In the genomic region with DNA sequence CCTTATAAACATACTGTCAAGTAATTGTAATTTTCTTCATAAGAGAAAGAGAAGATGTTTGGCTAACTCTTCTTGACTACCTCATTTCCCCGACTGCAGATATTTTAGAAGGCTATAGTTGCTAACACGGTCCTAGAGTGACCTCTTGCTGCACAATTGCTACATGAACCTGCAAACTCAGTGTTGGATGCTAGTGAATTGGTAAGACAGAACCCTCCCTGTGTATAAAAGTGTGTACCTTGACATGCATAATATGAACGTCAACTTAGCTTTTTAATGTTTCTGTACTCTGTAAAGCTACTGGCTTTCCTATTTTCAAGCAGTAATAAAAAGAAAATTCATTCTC, we compare ENCODE assay signal across 9 cellular contexts. TPM values are rescaled to one million over a fixed set of nuclear protein-coding genes. Genes with fewer than 3 reads are reported as not detected.
A peak's percentile ranks its signal among the peaks of the same experiment; 100 is the strongest.
DNase-seq lines count a peak whose midpoint lies in the region; FAIRE-seq and TF ChIP-seq lines count a peak whose summit lies in the region.
"Had no signal": no experiment of that assay in that cellular context is flagged by ENCODE, and none has a peak within 500 bp of the region (broad histone marks: within the 10 kb centered on the region; RNA-seq: fewer than 3 reads in every experiment).

No MANE protein-coding gene starts in this region.

- intact Hi-C loops in MCF 10A (cut with micrococcal nuclease) (loop anchor here (2.0 kb wide), 1 partner anchor 1734 kb away; no protein-coding TSS in a partner anchor), breast epithelium (cut with DNase I; ENCODE audit: low total_unique reads) (no loop called here)

- no peak overlapping the region for H3K27ac ChIP-seq in breast epithelium
- H3K27ac ChIP-seq in smooth muscle cell (ENCODE audit: low read depth) = no peak overlapping the region
- H3K27ac ChIP-seq: BLaER1 had no signal

- H3K4me1 Mint-ChIP-seq in MCF 10A (ENCODE audit: insufficient read depth, unreplicated experiment) = no peaks in the 10 kb centered on the region
- H3K4me1 Mint-ChIP-seq in activated T-cell treated with anti-CD3 and anti-CD28 coated beads, Interleukin-2, amount 50 U/mL, for 24 hours (ENCODE audit: low read depth) = no peaks in the 10 kb centered on the region

- no peak overlapping the region for H3K27ac Mint-ChIP-seq in MCF 10A (ENCODE audit: low read depth, unreplicated experiment)
- H3K27ac Mint-ChIP-seq in activated T-cell treated with anti-CD3 and anti-CD28 coated beads, Interleukin-2, amount 50 U/mL, for 24 hours = no peak overlapping the region

- H3K4me1 ChIP-seq in breast epithelium (no peaks in the 10 kb centered on the region), smooth muscle cell (ENCODE audit: low read depth) (no peaks in the 10 kb centered on the region)
- H3K4me1 ChIP-seq: BLaER1 had no signal

- no peak overlapping the region for H3K4me3 Mint-ChIP-seq in MCF 10A (ENCODE audit: unreplicated experiment)
- no peak overlapping the region for H3K4me3 Mint-ChIP-seq in activated T-cell treated with anti-CD3 and anti-CD28 coated beads, Interleukin-2, amount 50 U/mL, for 24 hours

- DNase-seq in MCF 10A (ENCODE audit: unreplicated experiment) = peak; percentile 48
- DNase-seq in breast epithelium (ENCODE audit: low spot score in 2 of 2) = no peak
- DNase-seq in NCI-H1930 (lab: John Stamatoyannopoulos, UW) = peak; percentile 57 to 66
- peak; percentile 49 for DNase-seq in bronchial epithelial cell (ENCODE audit: low read depth)
- DNase-seq in smooth muscle cell (lab: John Stamatoyannopoulos, UW; ENCODE audit: unreplicated experiment) = no peak
- no peak for DNase-seq in GM19238 (ENCODE audit: insufficient read length, low spot score)
- no peak for DNase-seq in KG1 (lab: John Stamatoyannopoulos, UW)
- DNase-seq in activated T-cell treated with anti-CD3 and anti-CD28 coated beads, Interleukin-2, amount 50 U/mL, for 24 hours = no peak

- no peaks in the 10 kb centered on the region for H4K20me1 ChIP-seq in smooth muscle cell (ENCODE audit: low read depth)
- H4K20me1 ChIP-seq: BLaER1 had no signal

- POLR2A ChIA-PET in MCF 10A (lab: Yijun Ruan, JAX) = no interaction called here

- H3K27me3 ChIP-seq in breast epithelium (no peaks in the 10 kb centered on the region), bronchial epithelial cell (ENCODE audit: control insufficient read depth, insufficient read depth, low read length) (peaks cover 1% of the 10 kb centered on the region), smooth muscle cell (ENCODE audit: low read depth) (no peaks in the 10 kb centered on the region)
- H3K27me3 ChIP-seq: BLaER1 had no signal

- H3K36me3 ChIP-seq in breast epithelium = no peaks in the 10 kb centered on the region
- no peaks in the 10 kb centered on the region for H3K36me3 ChIP-seq in bronchial epithelial cell (ENCODE audit: control insufficient read depth, insufficient read depth, low read length)
- H3K36me3 ChIP-seq in smooth muscle cell (ENCODE audit: low read depth) = no peaks in the 10 kb centered on the region
- H3K36me3 ChIP-seq: BLaER1 had no signal

- CTCF ChIA-PET in MCF 10A (lab: Yijun Ruan, JAX) = interaction anchor here (0.6 to 6.6 kb wide), 42 partner anchors 8 to 1735 kb away, joined by 3 to 102 read pairs (median 4); no protein-coding TSS in a partner anchor

- TF ChIP-seq CTCF in MCF 10A (IDR thresholded peaks at IDR 0.05; ENCODE audit: unreplicated experiment) = peak; percentile 29
- no peak for TF ChIP-seq CTCF in breast epithelium (IDR thresholded peaks at IDR 0.05)
- peak; percentile 54 for TF ChIP-seq CTCF in bronchial epithelial cell (IDR thresholded peaks at IDR 0.05; ENCODE audit: insufficient read depth, low read length, severe bottlenecking)
- peak; percentile 20 for TF ChIP-seq CTCF in smooth muscle cell (IDR thresholded peaks at IDR 0.05; ENCODE audit: borderline replicate concordance, insufficient read depth, poor library complexity, severe bottlenecking)

- H3K9me3 Mint-ChIP-seq in MCF 10A (ENCODE audit: unreplicated experiment) = no peaks in the 10 kb centered on the region
- no peaks in the 10 kb centered on the region for H3K9me3 Mint-ChIP-seq in activated T-cell treated with anti-CD3 and anti-CD28 coated beads, Interleukin-2, amount 50 U/mL, for 24 hours

- no peaks in the 10 kb centered on the region for H3F3A ChIP-seq in smooth muscle cell (ENCODE audit: low read depth)

- H3K27me3 Mint-ChIP-seq in MCF 10A (ENCODE audit: insufficient read depth, unreplicated experiment) = peaks cover 54% of the 10 kb centered on the region
- peaks cover 31% of the 10 kb centered on the region for H3K27me3 Mint-ChIP-seq in activated T-cell treated with anti-CD3 and anti-CD28 coated beads, Interleukin-2, amount 50 U/mL, for 24 hours

- no peak overlapping the region for H3K9ac ChIP-seq in smooth muscle cell (ENCODE audit: low read depth)
- H3K9ac ChIP-seq: BLaER1 had no signal

- no TSS peak for BruUV-seq in MCF 10A (replicated peaks; lab: Mats Ljungman, UMichigan)

- no peaks in the 10 kb centered on the region for H3K79me2 ChIP-seq in smooth muscle cell (ENCODE audit: low read depth)

- no peak overlapping the region for H3K4me3 ChIP-seq in breast epithelium
- no peak overlapping the region for H3K4me3 ChIP-seq in bronchial epithelial cell (ENCODE audit: low read depth, low read length)
- H3K4me3 ChIP-seq in smooth muscle cell = no peak overlapping the region
- H3K4me3 ChIP-seq: BLaER1 had no signal

- no peaks in the 10 kb centered on the region for H3K9me3 ChIP-seq in breast epithelium
- H3K9me3 ChIP-seq in smooth muscle cell (replicated peaks; ENCODE audit: low read depth) = no peaks in the 10 kb centered on the region
- H3K9me3 ChIP-seq: BLaER1 had no signal

- H2AFZ ChIP-seq in smooth muscle cell (ENCODE audit: low read depth) = no peak overlapping the region

- no peaks in the 10 kb centered on the region for H3K36me3 Mint-ChIP-seq in MCF 10A (ENCODE audit: insufficient read depth, unreplicated experiment)
- H3K36me3 Mint-ChIP-seq in activated T-cell treated with anti-CD3 and anti-CD28 coated beads, Interleukin-2, amount 50 U/mL, for 24 hours (ENCODE audit: low read depth) = no peaks in the 10 kb centered on the region

- no peak for TF ChIP-seq POLR2A in breast epithelium (IDR thresholded peaks at IDR 0.05)

- 63% methylated on average over 3 of the region's 3 CpGs for WGBS in smooth muscle cell (ENCODE audit: low lambda C conversion rate)

- H3K4me2 ChIP-seq in smooth muscle cell = no peak overlapping the region
- H3K4me2 ChIP-seq: BLaER1 had no signal

- no peak for FAIRE-seq in bronchial epithelial cell (lab: Jason Lieb, UNC)

RNA-seq across cellular contexts. Expression of a gene that starts 46.7 kb away (rescaled TPM):
- total RNA-seq in MCF 10A (2022) (not detected in 2 replicates), breast epithelium (not detected), bronchial epithelial cell (not detected in 2 replicates), smooth muscle cell (1.6 and 1.7 TPM in 2 replicates)
- not detected in 2 replicates for polyA plus RNA-seq in smooth muscle cell

Comparison
In these comparisons a context has a peak if more than half of its experiments do, and no peak if none do; other contexts are left out.
1. DNase-seq: peak in MCF 10A (single experiment), NCI-H1930 (2 of 2) and bronchial epithelial cell (single experiment); none in breast epithelium (0 of 2), smooth muscle cell (single experiment), GM19238 (single experiment), KG1 (single experiment) and activated T-cell treated with anti-CD3 and anti-CD28 coated beads, Interleukin-2, amount 50 U/mL, for 24 hours (single experiment).
2. CTCF ChIP-seq: peak in MCF 10A (single experiment), bronchial epithelial cell (single experiment) and smooth muscle cell (single experiment); none in breast epithelium (0 of 3).